ENCODE assay signal across 8 cellular contexts in genomic region chr17:38733315-38734234, GRCh38. TPM values are rescaled to one million over a fixed set of nuclear protein-coding genes. Genes with fewer than 3 reads are reported as not detected.
A peak's percentile ranks its signal among the peaks of the same experiment; 100 is the strongest.
DNase-seq lines count a peak whose midpoint lies in the region; ATAC-seq and TF ChIP-seq lines count a peak whose summit lies in the region.

No MANE protein-coding gene starts in this region.

- no peaks in the 10 kb centered on the region for H3K9me3 Mint-ChIP-seq in endothelial cell (ENCODE audit: unreplicated experiment)

- 67 to 75% (median 69%) methylated on average over 11 to 14 of the region's 14 CpGs for WGBS in heart left ventricle, 4 donors
- WGBS in testis, 2 donors: 57 to 71% methylated on average over 13 to 14 of the region's 14 CpGs

- peak in 5 of 12 donors; percentile 12 to 31 (median 14) for TF ChIP-seq CTCF in heart left ventricle (IDR thresholded peaks at IDR 0.05)
- peak in 5 of 6 experiments; percentile 7 to 25 (median 17) for TF ChIP-seq CTCF in Peyer's patch (IDR thresholded peaks at IDR 0.05)
- TF ChIP-seq CTCF in endothelial cell (IDR thresholded peaks at IDR 0.05; ENCODE audit: unreplicated experiment): no peak
- no peak for TF ChIP-seq CTCF in testis (IDR thresholded peaks at IDR 0.05)

- H3K4me3 ChIP-seq in heart left ventricle: no peak overlapping the region
- H3K4me3 ChIP-seq in Peyer's patch: no peak overlapping the region
- no peak overlapping the region for H3K4me3 ChIP-seq in testis

- DNase-seq in heart left ventricle: no peak
- DNase-seq in left cardiac atrium: no peak
- DNase-seq in Peyer's patch: peak in 2 of 3 donors; percentile 38 to 55
- no peak for DNase-seq in endothelial cell (ENCODE audit: low spot score)
- no peak for DNase-seq in testis
- no peak for DNase-seq in HK-2 (ENCODE audit: unreplicated experiment)
- DNase-seq in superior temporal gyrus (ENCODE audit: extremely low spot score): no peak

- peaks cover 24% of the 10 kb centered on the region for H3K36me3 Mint-ChIP-seq in endothelial cell (ENCODE audit: low read depth, unreplicated experiment)

- H3K4me1 ChIP-seq in heart left ventricle (peaks cover 0 to 69% (median 38%) of the 10 kb centered on the region in 12 donors), Peyer's patch (peaks cover 12 to 59% (median 19%) of the 10 kb centered on the region in 4 donors), testis (peaks cover 60% of the 10 kb centered on the region)

- no peaks in the 10 kb centered on the region for H3K27me3 ChIP-seq in heart left ventricle
- H3K27me3 ChIP-seq in Peyer's patch: no peaks in the 10 kb centered on the region
- no peaks in the 10 kb centered on the region for H3K27me3 ChIP-seq in testis

- H3K27ac ChIP-seq in heart left ventricle (peak overlapping the region in 7 of 12 donors; percentile 17 to 95 (median 64)), Peyer's patch (peak overlapping the region in 3 of 4 donors; percentile 78 to 99 (median 97)), testis (peak overlapping the region; percentile 40 to 45)

- H3K36me3 ChIP-seq in heart left ventricle (peaks cover 0 to 55% (median 37%) of the 10 kb centered on the region in 9 donors), Peyer's patch (peaks cover 0 to 27% (median 0%) of the 10 kb centered on the region in 3 donors), testis (ENCODE audit: low read depth, missing control alignments) (no peaks in the 10 kb centered on the region)

- H3K4me1 Mint-ChIP-seq in endothelial cell (ENCODE audit: unreplicated experiment): peaks cover 29% of the 10 kb centered on the region

- intact Hi-C loops in heart left ventricle (cut with DNase I) (loop anchor here in 9 of 10 donors (1.0 to 10.0 kb wide), 5 partner anchors 41 to 269 kb away; no protein-coding TSS in a partner anchor), left cardiac atrium (cut with DNase I) (loop anchor here (2.0 to 5.0 kb wide), 4 partner anchors 36 to 57 kb away; no protein-coding TSS in a partner anchor), testis (cut with DNase I; ENCODE audit: low total_unique reads) (loop anchor here (5.0 kb wide), 1 partner anchor 56 kb away; no protein-coding TSS in a partner anchor)

- ATAC-seq in heart left ventricle (no peak), left cardiac atrium (no peak), HG03097 (IDR thresholded peaks at IDR 0.05; ENCODE audit: low FRiP score, unreplicated experiment) (no peak)

- no peak overlapping the region for H3K27ac Mint-ChIP-seq in endothelial cell (ENCODE audit: unreplicated experiment)

- peaks cover 14% of the 10 kb centered on the region for H3K27me3 Mint-ChIP-seq in endothelial cell (ENCODE audit: unreplicated experiment)

- no peaks in the 10 kb centered on the region for H3K9me3 ChIP-seq in heart left ventricle
- no peaks in the 10 kb centered on the region for H3K9me3 ChIP-seq in Peyer's patch
- H3K9me3 ChIP-seq in testis: no peaks in the 10 kb centered on the region

- peak overlapping the region; percentile 79 for H3K4me3 Mint-ChIP-seq in endothelial cell (ENCODE audit: unreplicated experiment)

- TF ChIP-seq POLR2A in heart left ventricle (IDR thresholded peaks at IDR 0.05) (no peak), Peyer's patch (IDR thresholded peaks at IDR 0.05) (no peak), testis (IDR thresholded peaks at IDR 0.05) (no peak)

RNA-seq across cellular contexts. Expression of gene CISD3, which starts 3.4 kb away (rescaled TPM):
- 10 to 100 TPM; 21.2 to 80.3 (median 65.4) TPM for total RNA-seq in heart left ventricle
- 10 to 100 TPM; 61.4 to 65.1 TPM for polyA plus RNA-seq in heart left ventricle
- 10 to 100 TPM; 51.1 to 66.2 TPM for total RNA-seq in left cardiac atrium
- total RNA-seq in Peyer's patch: 10 to 100 TPM; 10.7 to 55.0 (median 43.2) TPM
- 17.0 TPM for total RNA-seq in endothelial cell (ENCODE audit: unreplicated experiment)
- 10 to 100 TPM; 13.9 to 14.3 TPM for total RNA-seq in testis
- 25.7 TPM for polyA plus RNA-seq in testis (ENCODE audit: insufficient read depth, low read depth, low replicate concordance)

RNA-seq across cellular contexts. Expression of gene PCGF2, which starts 14.6 kb away (rescaled TPM):
- total RNA-seq in heart left ventricle (10 to 100 TPM in 7 of 9 donors, 1 to 10 TPM in 2; 3.8 to 26.3 (median 21.9) TPM), left cardiac atrium (10 to 100 TPM; 28.2 to 45.2 TPM), Peyer's patch (10 to 100 TPM in 2 of 4 donors, 1 to 10 TPM in 2; 8.3 to 41.9 (median 14.5) TPM), endothelial cell (ENCODE audit: unreplicated experiment) (79.4 TPM), testis (10 to 100 TPM in 1 of 2 donors, 1 to 10 TPM in 1; 8.1 to 20.9 TPM)
- polyA plus RNA-seq in heart left ventricle (10 to 100 TPM; 16.5 to 33.6 TPM), testis (ENCODE audit: insufficient read depth, low read depth, low replicate concordance) (21.2 TPM)

RNA-seq across cellular contexts. Expression of gene PSMB3, which starts 19.0 kb away (rescaled TPM):
- total RNA-seq in heart left ventricle (100 to 1,000 TPM; 145 to 305 (median 194) TPM), left cardiac atrium (100 to 1,000 TPM; 139 to 163 TPM), Peyer's patch (100 to 1,000 TPM; 106 to 165 (median 109) TPM), endothelial cell (ENCODE audit: unreplicated experiment) (175 TPM), testis (100 to 1,000 TPM; 111 to 113 TPM)
- polyA plus RNA-seq in heart left ventricle (100 to 1,000 TPM; 298 to 304 TPM), testis (ENCODE audit: insufficient read depth, low read depth, low replicate concordance) (144 TPM)

RNA-seq across cellular contexts. Expression of gene MLLT6, which starts 28.5 kb away (rescaled TPM):
- 10 to 100 TPM; 43.6 to 91.3 (median 68.3) TPM for total RNA-seq in heart left ventricle
- 10 to 100 TPM; 35.2 to 71.1 TPM for polyA plus RNA-seq in heart left ventricle
- 10 to 100 TPM; 76.1 to 88.9 TPM for total RNA-seq in left cardiac atrium
- 100 to 1,000 TPM in 3 of 4 donors, 10 to 100 TPM in 1; 69.2 to 297 (median 190) TPM for total RNA-seq in Peyer's patch
- total RNA-seq in endothelial cell (ENCODE audit: unreplicated experiment): 33.8 TPM
- 100 to 1,000 TPM; 157 to 176 TPM for total RNA-seq in testis
- 86.9 TPM for polyA plus RNA-seq in testis (ENCODE audit: insufficient read depth, low read depth, low replicate concordance)

RNA-seq across cellular contexts. Expression of gene EPOP, which starts 58.8 kb away (rescaled TPM):
- total RNA-seq in heart left ventricle (1 to 10 TPM in 4 of 9 donors, under 1 TPM in 5; 0.25 to 1.6 (median 0.94) TPM), left cardiac atrium (1 to 10 TPM; 1.4 to 3.9 TPM), Peyer's patch (1 to 10 TPM in 1 of 4 donors, under 1 TPM in 1, not detected in 2; 0.54 to 3.3 TPM), endothelial cell (ENCODE audit: unreplicated experiment) (1.3 TPM), testis (10 to 100 TPM; 16.8 to 19.4 TPM)
- polyA plus RNA-seq in heart left ventricle (1 to 10 TPM in 1 of 2 donors, under 1 TPM in 1; 0.88 to 3.1 TPM), testis (ENCODE audit: insufficient read depth, low read depth, low replicate concordance) (18.6 TPM)

Comparison
In these comparisons a context has a peak if more than half of its experiments do, and no peak if none do; other contexts are left out.
1. DNase-seq: peak in Peyer's patch (2 of 3); none in heart left ventricle (0 of 5), left cardiac atrium (single experiment), endothelial cell (single experiment), testis (single experiment), HK-2 (single experiment) and superior temporal gyrus (single experiment).
2. H3K27ac ChIP-seq: peak in every context shown above with its lines; median percentile 97 in Peyer's patch; 64 in heart left ventricle; 42 in testis.
3. CTCF ChIP-seq: peak in Peyer's patch (5 of 6); none in endothelial cell (single experiment) and testis (0 of 3).